Comparison of ENCODE assay signal across 6 cellular contexts in genomic region chr17:59584168-59584567, GRCh38. TPM values are rescaled to one million over a fixed set of nuclear protein-coding genes. Genes with fewer than 3 reads are reported as not detected.
DNase-seq lines count a peak whose midpoint lies in the region; ATAC-seq, FAIRE-seq and TF ChIP-seq lines count a peak whose summit lies in the region.
"Not testable (repeated sequence)": the region's sequence is repeated elsewhere in the genome, so short reads cannot be mapped to it uniquely, and the experiment has no call there.

No MANE protein-coding gene starts in this region.

- not testable (repeated sequence) for H3K4me1 ChIP-seq in IMR-90 (ENCODE audit: control insufficient read depth, insufficient read depth, low read length); GM12878 (ENCODE audit: control insufficient read depth, insufficient read depth, low read length); keratinocyte (ENCODE audit: control insufficient read depth, extremely low read depth, insufficient read depth, low read length)

- not testable (repeated sequence) for H3K4ac ChIP-seq in IMR-90 (ENCODE audit: low read depth, low read length)

- not testable (repeated sequence) for H3K18ac ChIP-seq in IMR-90 (ENCODE audit: low read depth, low read length)

- not testable (repeated sequence) for H2BK5ac ChIP-seq in IMR-90 (ENCODE audit: low read depth, low read length, poor library complexity, severe bottlenecking)

- H4K20me1 ChIP-seq in IMR-90 (ENCODE audit: insufficient read depth, low read length); GM12878 (ENCODE audit: control insufficient read depth, insufficient read depth); keratinocyte (ENCODE audit: control insufficient read depth, extremely low read depth, insufficient read depth, low read length): not testable (repeated sequence)

- FAIRE-seq in D721Med (lab: Jason Lieb, UNC) (peak; percentile 25), HTR-8/SVneo (lab: Jason Lieb, UNC) (peak; percentile 33), GM12878 (lab: Jason Lieb, UNC) (peak; percentile 69), keratinocyte (lab: Jason Lieb, UNC) (peak; percentile 17), urothelium cell line (lab: Jason Lieb, UNC) (peak; percentile 86)

- H3K4me2 ChIP-seq in IMR-90 (ENCODE audit: low read depth, low read length); GM12878 (ENCODE audit: control insufficient read depth, insufficient read depth); keratinocyte (ENCODE audit: control insufficient read depth, extremely low read depth, insufficient read depth, low read depth, low read length): not testable (repeated sequence)

- dilution Hi-C loops in IMR-90 (cut with HindIII; ENCODE audit: low sequenced_read_pairs, unreplicated experiment); keratinocyte (cut with MboI; ENCODE audit: extremely low pct_ligation_motif_present, low sequenced_read_pairs): not testable (repeated sequence)

- not testable (repeated sequence) for H3K23ac ChIP-seq in IMR-90 (ENCODE audit: low read depth, low read length)

- H2BK15ac ChIP-seq in IMR-90 (ENCODE audit: low read depth, low read length) = not testable (repeated sequence)

- not testable (repeated sequence) for H4K8ac ChIP-seq in IMR-90 (ENCODE audit: low read depth in 2 of 2, low read length in 2 of 2)

- not testable (repeated sequence) for H4K91ac ChIP-seq in IMR-90 (ENCODE audit: insufficient read depth, low read depth, low read length)

- no CpG with 5 or more reads among the region's 1 CpG for WGBS in IMR-90 (ENCODE audit: extremely low coverage in 2 of 2, insufficient read length in 1 of 2), 2 experiments
- WGBS in GM12878 (ENCODE audit: insufficient coverage, insufficient replicate concordance, low lambda C conversion rate, missing lambda C conversion rate) = no CpG with 5 or more reads among the region's 1 CpG

- intact Hi-C loops in IMR-90 (cut with micrococcal nuclease); GM12878 (cut with micrococcal nuclease; ENCODE audit: unreplicated experiment): not testable (repeated sequence)

- not testable (repeated sequence) for H3K27me3 ChIP-seq in IMR-90 (ENCODE audit: control insufficient read depth, insufficient read depth, low read length); GM12878 (replicated peaks in 1 of 2; ENCODE audit: control insufficient read depth in 2 of 2, insufficient read depth in 2 of 2, low read length in 1 of 2); keratinocyte (ENCODE audit: control insufficient read depth, extremely low read depth, insufficient read depth, low read length)

- TF ChIP-seq RAD21 in IMR-90 (IDR thresholded peaks at IDR 0.05; ENCODE audit: low read length); GM12878 (IDR thresholded peaks at IDR 0.05; ENCODE audit: insufficient read depth, low read depth, low read length): not testable (repeated sequence)

- H2BK120ac ChIP-seq in IMR-90 (ENCODE audit: low read depth, low read length) = not testable (repeated sequence)

- H2AK9ac ChIP-seq in IMR-90 (replicated peaks; ENCODE audit: low read depth, low read length, poor library complexity) = not testable (repeated sequence)

- H3K36me3 ChIP-seq in IMR-90 (ENCODE audit: control insufficient read depth, insufficient read depth, low read length); GM12878 (ENCODE audit: control insufficient read depth in 2 of 2, insufficient read depth in 2 of 2, low read length in 1 of 2); keratinocyte (ENCODE audit: control insufficient read depth in 2 of 2, extremely low read depth in 1 of 2, insufficient read depth in 2 of 2, low read length in 2 of 2): not testable (repeated sequence)

- BruUV-seq in IMR-90 (replicated peaks; lab: Mats Ljungman, UMichigan); GM12878 (replicated peaks; lab: Mats Ljungman, UMichigan): not testable (repeated sequence)

- not testable (repeated sequence) for H3K79me2 ChIP-seq in GM12878 (ENCODE audit: control insufficient read depth, insufficient read depth, low read length); keratinocyte (ENCODE audit: control insufficient read depth, insufficient read depth, low read length)

- CTCF ChIA-PET in IMR-90 (lab: Yijun Ruan, JAX); GM12878 (lab: Yijun Ruan, JAX): not testable (repeated sequence)

- not testable (repeated sequence) for H3K14ac ChIP-seq in IMR-90 (replicated peaks; ENCODE audit: low read depth, low read length)

- POLR2A ChIA-PET in IMR-90 (lab: Charles Lee; ENCODE audit: unreplicated experiment); GM12878 (lab: Charles Lee): not testable (repeated sequence)

- not testable (repeated sequence) for H2AFZ ChIP-seq in IMR-90 (replicated peaks; ENCODE audit: low read length, poor library complexity); GM12878 (ENCODE audit: control insufficient read depth, low read depth, low read length); keratinocyte (ENCODE audit: control insufficient read depth, low read length)

- H4K5ac ChIP-seq in IMR-90 (ENCODE audit: low read depth, low read length) = not testable (repeated sequence)

- H3K9ac ChIP-seq in IMR-90 (ENCODE audit: low read depth, low read length); GM12878 (ENCODE audit: control insufficient read depth, insufficient read depth, low read length); keratinocyte (ENCODE audit: control insufficient read depth, extremely low read depth, insufficient read depth, low read length): not testable (repeated sequence)

- in situ Hi-C loops in IMR-90 (cut with MboI; ENCODE audit: low sequenced_read_pairs); GM12878 (cut with MboI): not testable (repeated sequence)

- not testable (repeated sequence) for H2BK20ac ChIP-seq in IMR-90 (ENCODE audit: low read depth, low read length)

- H3K79me1 ChIP-seq in IMR-90 (ENCODE audit: low read depth in 1 of 2, low read length in 2 of 2) = not testable (repeated sequence)

- not testable (repeated sequence) for H3K4me3 ChIP-seq in IMR-90 (ENCODE audit: insufficient read depth, low read depth, low read length); GM12878; keratinocyte (ENCODE audit: control insufficient read depth in 2 of 3, extremely low read depth in 1 of 3, insufficient read depth in 2 of 3, low read depth in 1 of 3, low read length in 3 of 3)

- not testable (repeated sequence) for H3K56ac ChIP-seq in IMR-90 (ENCODE audit: extremely low read depth, insufficient read depth, low read length)

- DNase-seq in D721Med (ENCODE audit: insufficient read length, low spot score); HTR-8/SVneo (ENCODE audit: insufficient read length, low spot score); IMR-90; GM12878 (ENCODE audit: low read depth, low spot score); keratinocyte (ENCODE audit: low read depth, low spot score); urothelium cell line (ENCODE audit: low spot score): not testable (repeated sequence)

- not testable (repeated sequence) for H3K27ac ChIP-seq in IMR-90 (ENCODE audit: insufficient read depth, low read length); GM12878 (ENCODE audit: control insufficient read depth, insufficient read depth); keratinocyte (ENCODE audit: control insufficient read depth, insufficient read depth, low read length)

- RAD21 ChIA-PET in GM12878 (lab: Charles Lee; ENCODE audit: unreplicated experiment) = not testable (repeated sequence)

- H3K9me3 ChIP-seq in IMR-90 (ENCODE audit: control insufficient read depth, insufficient read depth, low read length); GM12878 (replicated peaks; ENCODE audit: control insufficient read depth, insufficient read depth, low read length); keratinocyte (ENCODE audit: control insufficient read depth, low read depth, low read length): not testable (repeated sequence)

- H3K9me1 ChIP-seq in IMR-90 (ENCODE audit: insufficient read depth, low read length); keratinocyte (ENCODE audit: control insufficient read depth, extremely low read depth, insufficient read depth, low read length): not testable (repeated sequence)

- SMC1A ChIA-PET in GM12878 (lab: Charles Lee; ENCODE audit: uncharacterized antibody, unreplicated experiment) = not testable (repeated sequence)

- TF ChIP-seq CTCF in D721Med (IDR thresholded peaks at IDR 0.05; ENCODE audit: insufficient read depth, missing control alignments); IMR-90 (conservative IDR thresholded peaks at IDR 0.05; ENCODE audit: low read depth, low read length); GM12878 (IDR thresholded peaks at IDR 0.05 in 2 of 3, conservative IDR thresholded peaks at IDR 0.05 in 1 of 3; ENCODE audit: control insufficient read depth in 2 of 3, extremely low read depth in 1 of 3, insufficient read depth in 1 of 3, low read depth in 3 of 3, low read length in 3 of 3); keratinocyte (optimal IDR thresholded peaks at IDR 0.05 in 1 of 3, IDR thresholded peaks at IDR 0.05 in 1 of 3, conservative IDR thresholded peaks at IDR 0.05 in 1 of 3; ENCODE audit: extremely low read depth in 1 of 3, insufficient read depth in 2 of 3, low read length in 3 of 3): not testable (repeated sequence)

- TF ChIP-seq POLR2A in IMR-90 (IDR thresholded peaks at IDR 0.05; ENCODE audit: low read depth, low read length); GM12878 (IDR thresholded peaks at IDR 0.05; ENCODE audit: low read depth, low read length): not testable (repeated sequence)

- not testable (repeated sequence) for H2AK5ac ChIP-seq in IMR-90 (ENCODE audit: low read depth, low read length)

- ATAC-seq in IMR-90 (ENCODE audit: low read depth) = peak; percentile 95
- not testable (repeated sequence) for ATAC-seq in GM12878

- not testable (repeated sequence) for TF ChIP-seq EP300 in GM12878 (IDR thresholded peaks at IDR 0.05; ENCODE audit: borderline replicate concordance in 1 of 2, control insufficient read depth in 1 of 2, low read depth in 2 of 2, low read length in 2 of 2)

RNA-seq across cellular contexts. Expression of gene DHX40, which starts 18.8 kb away (rescaled TPM):
- total RNA-seq in IMR-90 (2012; rRNA removed) (44.4 and 54.2 TPM in 2 replicates), GM12878 (2014; rRNA removed) (13.0 and 16.5 TPM in 2 replicates), GM12878 (2014; rRNA removed; fragmentation: Illumina TruSeq; extraction: Trizol) (17.0 and 17.1 TPM in 2 replicates), GM12878 (2021) (11.0 and 12.6 TPM in 2 replicates)
- polyA plus RNA-seq in IMR-90 (2012; rRNA removed) (13.2 and 17.4 TPM in 2 replicates), GM12878 (2011; rRNA removed) (29.2 and 50.0 TPM in 2 replicates), GM12878 (2014; fragmentation: Illumina TruSeq; extraction: Trizol) (14.8 and 18.5 TPM in 2 replicates), GM12878 (2014; fragmentation: Nextera tagmentation; extraction: Ambion mirVana) (1 to 10 TPM; 4.8 to 5.6 TPM), GM12878 (2014; rRNA removed) (11.2 and 13.6 TPM in 2 replicates), GM12878 (2016; fragmentation: Nextera tagmentation; extraction: Ambion mirVana) (1 to 10 TPM; 8.0 to 9.1 TPM), keratinocyte (19.6 to 30.7 TPM (median 20.4 TPM) in 3 replicates)
- 2.7 and 3.5 TPM in 2 replicates for polyA plus RNA-seq in IMR-90 (2012; cell fraction: cytosol; rRNA removed)
- polyA plus RNA-seq in IMR-90 (2012; cell fraction: nucleus; rRNA removed; ENCODE audit: low replicate concordance) = 1.5 and 13.8 TPM in 2 replicates
- total RNA-seq in GM12878 (2013; cell fraction: nucleolus; rRNA removed) = 44.4 and 55.3 TPM in 2 replicates
- polyA plus RNA-seq in GM12878 (2011; ENCODE audit: low read depth) = 7.5 TPM
- 9.7 and 11.1 TPM in 2 replicates for polyA plus RNA-seq in GM12878 (2011; cell fraction: cytosol; rRNA removed)
- polyA plus RNA-seq in GM12878 (2011; cell fraction: nucleus; rRNA removed) = 23.1 and 26.7 TPM in 2 replicates
- polyA plus RNA-seq in GM12878 (2012) = 11.9 and 17.4 TPM in 2 replicates
- 28.6 and 31.4 TPM in 2 replicates for polyA minus RNA-seq in GM12878 (2011; rRNA and poly(A)+ RNA removed)
- polyA minus RNA-seq in GM12878 (2011; cell fraction: cytosol; rRNA and poly(A)+ RNA removed) = 10.8 and 11.4 TPM in 2 replicates
- 9.9 and 15.8 TPM in 2 replicates for polyA minus RNA-seq in GM12878 (2011; cell fraction: nucleus; rRNA and poly(A)+ RNA removed)
- polyA plus RNA-seq in keratinocyte (2011; ENCODE audit: low read depth) = 14.3 TPM
- 16.0 and 26.7 TPM in 2 replicates for polyA plus RNA-seq in keratinocyte (2011; cell fraction: cytosol; rRNA removed)
- polyA plus RNA-seq in keratinocyte (2011; cell fraction: nucleus; rRNA removed) = 15.2 and 21.2 TPM in 2 replicates
- polyA plus RNA-seq in keratinocyte (2012; ENCODE audit: low replicate concordance) = 16.0 and 19.8 TPM in 2 replicates
- polyA minus RNA-seq in keratinocyte = 8.2 to 29.9 TPM (median 16.9 TPM) in 3 replicates
- polyA minus RNA-seq in keratinocyte (2011; cell fraction: cytosol; rRNA and poly(A)+ RNA removed) = 53.7 TPM
- polyA minus RNA-seq in keratinocyte (2011; cell fraction: nucleus; rRNA and poly(A)+ RNA removed) = 12.2 and 19.3 TPM in 2 replicates

RNA-seq across cellular contexts. Expression of gene CLTC, which starts 35.5 kb away (rescaled TPM):
- total RNA-seq in IMR-90 (2012; rRNA removed) (576 and 641 TPM in 2 replicates), GM12878 (2014; rRNA removed) (120 and 137 TPM in 2 replicates), GM12878 (2014; rRNA removed; fragmentation: Illumina TruSeq; extraction: Trizol) (139 and 141 TPM in 2 replicates), GM12878 (2021) (178 and 188 TPM in 2 replicates)
- polyA plus RNA-seq in IMR-90 (2012; rRNA removed) (156 and 181 TPM in 2 replicates), GM12878 (2011; rRNA removed) (140 and 178 TPM in 2 replicates), GM12878 (2014; fragmentation: Illumina TruSeq; extraction: Trizol) (105 and 110 TPM in 2 replicates), GM12878 (2014; fragmentation: Nextera tagmentation; extraction: Ambion mirVana) (10 to 100 TPM; 93.0 to 94.3 TPM), GM12878 (2014; rRNA removed) (60.3 and 77.5 TPM in 2 replicates), GM12878 (2016; fragmentation: Nextera tagmentation; extraction: Ambion mirVana) (100 to 1,000 TPM; 156 to 179 TPM), keratinocyte (168 to 352 TPM (median 209 TPM) in 3 replicates)
- polyA plus RNA-seq in IMR-90 (2012; cell fraction: cytosol; rRNA removed) = 72.2 and 169 TPM in 2 replicates
- polyA plus RNA-seq in IMR-90 (2012; cell fraction: nucleus; rRNA removed; ENCODE audit: low replicate concordance) = 55.8 and 274 TPM in 2 replicates
- total RNA-seq in GM12878 (2013; cell fraction: nucleolus; rRNA removed) = 282 and 283 TPM in 2 replicates
- 80.2 TPM for polyA plus RNA-seq in GM12878 (2011; ENCODE audit: low read depth)
- 136 and 157 TPM in 2 replicates for polyA plus RNA-seq in GM12878 (2011; cell fraction: cytosol; rRNA removed)
- 95.3 and 118 TPM in 2 replicates for polyA plus RNA-seq in GM12878 (2011; cell fraction: nucleus; rRNA removed)
- polyA plus RNA-seq in GM12878 (2012) = 81.8 and 95.9 TPM in 2 replicates
- 364 and 505 TPM in 2 replicates for polyA minus RNA-seq in GM12878 (2011; rRNA and poly(A)+ RNA removed)
- polyA minus RNA-seq in GM12878 (2011; cell fraction: cytosol; rRNA and poly(A)+ RNA removed) = 148 and 203 TPM in 2 replicates
- 82.2 and 124 TPM in 2 replicates for polyA minus RNA-seq in GM12878 (2011; cell fraction: nucleus; rRNA and poly(A)+ RNA removed)
- polyA plus RNA-seq in keratinocyte (2011; ENCODE audit: low read depth) = 147 TPM
- 179 and 294 TPM in 2 replicates for polyA plus RNA-seq in keratinocyte (2011; cell fraction: cytosol; rRNA removed)
- polyA plus RNA-seq in keratinocyte (2011; cell fraction: nucleus; rRNA removed) = 486 and 588 TPM in 2 replicates
- polyA plus RNA-seq in keratinocyte (2012; ENCODE audit: low replicate concordance) = 119 and 186 TPM in 2 replicates
- 430 to 667 TPM (median 430 TPM) in 3 replicates for polyA minus RNA-seq in keratinocyte
- polyA minus RNA-seq in keratinocyte (2011; cell fraction: cytosol; rRNA and poly(A)+ RNA removed) = 230 TPM
- 327 and 718 TPM in 2 replicates for polyA minus RNA-seq in keratinocyte (2011; cell fraction: nucleus; rRNA and poly(A)+ RNA removed)
